Comparison of ENCODE assay signal across 26 cellular contexts in the genomic region with DNA sequence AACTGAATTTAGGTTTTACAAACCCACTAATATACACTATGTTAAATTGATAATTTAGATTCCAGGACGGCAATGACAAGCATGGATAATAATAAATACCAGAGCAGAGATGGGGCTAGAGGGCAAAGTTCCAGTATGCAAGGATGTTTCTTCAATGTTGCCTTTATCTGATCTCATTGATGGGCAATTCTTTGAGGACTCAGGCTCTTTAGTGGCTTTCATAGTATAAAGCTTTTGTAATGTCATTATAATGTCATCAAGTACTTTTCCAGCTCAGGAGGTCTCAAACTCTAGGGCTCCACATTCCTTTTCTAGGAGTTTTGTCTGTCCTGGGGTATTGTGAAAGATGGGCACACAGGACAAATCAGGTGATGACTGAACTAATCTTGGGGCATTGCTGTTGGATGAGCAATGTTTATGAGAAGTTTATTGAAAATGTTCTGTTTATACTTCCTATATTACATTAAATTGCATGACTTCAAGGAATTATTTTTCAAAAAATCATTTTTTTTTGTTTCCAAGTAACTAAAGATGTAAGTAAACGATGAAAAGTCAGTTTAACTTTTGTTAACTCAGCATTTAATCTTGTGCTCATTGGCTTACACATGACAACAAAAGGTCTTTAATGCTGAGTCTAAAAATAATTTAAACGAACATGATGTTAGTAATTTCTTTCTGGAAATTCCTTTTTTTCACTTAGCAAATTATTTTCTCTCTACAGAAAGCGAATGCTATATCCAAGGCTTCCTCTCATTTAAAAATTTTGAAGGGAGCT.
"Had no signal": no experiment of that assay in that cellular context is flagged by ENCODE, and none has a peak within 500 bp of the region (broad histone marks: within the 10 kb centered on the region; RNA-seq: fewer than 3 reads in every experiment).

No MANE protein-coding gene starts in this region.

- H3K9me3 Mint-ChIP-seq: activated naive CD4-positive, alpha-beta T cell treated with anti-CD3 and anti-CD28 coated beads, Interleukin-2, amount 50 U/mL, for 24 hours; activated T-cell treated with anti-CD3 and anti-CD28 coated beads, Interleukin-2, amount 50 U/mL, for 24 hours; activated T-helper 1 cell treated with anti-CD3 and anti-CD28 coated beads, Interleukin-12 subunit alpha, Interleukin-12 subunit beta, Interleukin-2, Interleukin-4 antibody, amounts not matched to agents 30 ng/mL and 10 ng/mL and 1 ng/mL, durations not matched to agents 14 hours and 24 hours and 36 hours had no signal

- H3K4me1 ChIP-seq: Peyer's patch, SJCRH30 had no signal

- DNase-seq: activated CD4-positive, alpha-beta T cell treated with anti-CD3 and anti-CD28 coated beads for 48 hours; activated CD4-positive, alpha-beta T cell treated with anti-CD3 and anti-CD28 coated beads, Interleukin-2, amount 50 U/mL, for 4 hours; activated CD4-positive, CD25-positive, alpha-beta regulatory T cell treated with anti-CD3 and anti-CD28 coated beads, Interleukin-2, amount 50 U/mL, for 72 hours; activated CD8-positive, alpha-beta memory T cell treated with anti-CD3 and anti-CD28 coated beads, Interleukin-2, amount 10 ng/mL, durations not matched to agents 7 days and 5 days; activated effector memory CD4-positive, alpha-beta T cell treated with Interleukin-2 at 50 U/mL for 16 hours; activated naive CD4-positive, alpha-beta T cell; activated T-cell treated with anti-CD3 and anti-CD28 coated beads, Interleukin-2, amount 50 U/mL, for 24 hours; aorta; central memory CD4-positive, alpha-beta T cell; cortex of kidney; NCI-H1092; NCI-H1417; NCI-H1930; NCI-H345; NCI-H510A; NCI-H526 treated with DMSO at 0.1 percent for 48 hours; NK-92 treated with Interleukin-12 subunit alpha and Interleukin-12 subunit beta, amount 100 ng/mL, for 24 hours; Peyer's patch; Right ventricle myocardium superior; SJCRH30; SK-N-SH; T-helper 1 cell had no signal

- ATAC-seq: activated CD8-positive, alpha-beta memory T cell treated with anti-CD3 and anti-CD28 coated beads, Interleukin-2, amount 10 ng/mL, durations not matched to agents 7 days and 5 days had no signal

- H3K27ac Mint-ChIP-seq: activated CD8-positive, alpha-beta memory T cell treated with anti-CD3 and anti-CD28 coated beads, Interleukin-2, amount 10 ng/mL, durations not matched to agents 7 days and 5 days; activated naive CD4-positive, alpha-beta T cell treated with anti-CD3 and anti-CD28 coated beads, Interleukin-2, amount 50 U/mL, for 24 hours; activated T-cell treated with anti-CD3 and anti-CD28 coated beads, Interleukin-2, amount 50 U/mL, for 24 hours; activated T-helper 1 cell treated with anti-CD3 and anti-CD28 coated beads, Interleukin-12 subunit alpha, Interleukin-12 subunit beta, Interleukin-2, Interleukin-4 antibody, amounts not matched to agents 30 ng/mL and 10 ng/mL and 1 ng/mL, durations not matched to agents 14 hours and 24 hours and 36 hours had no signal

- H3K4me2 ChIP-seq: SK-N-SH had no signal

- H3K27ac ChIP-seq: Peyer's patch, RWPE1, SJCRH30 had no signal

- FAIRE-seq: bronchial epithelial cell had no signal

- H3K9me3 ChIP-seq: Peyer's patch, SJCRH30, SK-N-SH had no signal

- H3K27me3 Mint-ChIP-seq: activated CD8-positive, alpha-beta memory T cell treated with anti-CD3 and anti-CD28 coated beads, Interleukin-2, amount 10 ng/mL, durations not matched to agents 7 days and 5 days; activated naive CD4-positive, alpha-beta T cell treated with anti-CD3 and anti-CD28 coated beads, Interleukin-2, amount 50 U/mL, for 24 hours; activated T-cell treated with anti-CD3 and anti-CD28 coated beads, Interleukin-2, amount 50 U/mL, for 24 hours had no signal

- H3K4me3 Mint-ChIP-seq: activated CD8-positive, alpha-beta memory T cell treated with anti-CD3 and anti-CD28 coated beads, Interleukin-2, amount 10 ng/mL, durations not matched to agents 7 days and 5 days; activated naive CD4-positive, alpha-beta T cell treated with anti-CD3 and anti-CD28 coated beads, Interleukin-2, amount 50 U/mL, for 24 hours; activated T-cell treated with anti-CD3 and anti-CD28 coated beads, Interleukin-2, amount 50 U/mL, for 24 hours; activated T-helper 1 cell treated with anti-CD3 and anti-CD28 coated beads, Interleukin-12 subunit alpha, Interleukin-12 subunit beta, Interleukin-2, Interleukin-4 antibody, amounts not matched to agents 30 ng/mL and 10 ng/mL and 1 ng/mL, durations not matched to agents 14 hours and 24 hours and 36 hours had no signal

- H3K36me3 Mint-ChIP-seq: activated CD8-positive, alpha-beta memory T cell treated with anti-CD3 and anti-CD28 coated beads, Interleukin-2, amount 10 ng/mL, durations not matched to agents 7 days and 5 days; activated naive CD4-positive, alpha-beta T cell treated with anti-CD3 and anti-CD28 coated beads, Interleukin-2, amount 50 U/mL, for 24 hours had no signal

- H3K27me3 ChIP-seq: Peyer's patch had no signal

- H3K9ac ChIP-seq: SK-N-SH had no signal

- H3K36me3 ChIP-seq: Peyer's patch, SJCRH30 had no signal

- H3K4me3 ChIP-seq: Peyer's patch, SJCRH30 had no signal
